ENCODE assay signal across 23 cellular contexts in genomic region chr2:236264256-236264655, GRCh38. TPM values are rescaled to one million over a fixed set of nuclear protein-coding genes. Genes with fewer than 3 reads are reported as not detected.
"Had no signal": no experiment of that assay in that cellular context is flagged by ENCODE, and none has a peak within 500 bp of the region (broad histone marks: within the 10 kb centered on the region; RNA-seq: fewer than 3 reads in every experiment).

A gene with protein sequence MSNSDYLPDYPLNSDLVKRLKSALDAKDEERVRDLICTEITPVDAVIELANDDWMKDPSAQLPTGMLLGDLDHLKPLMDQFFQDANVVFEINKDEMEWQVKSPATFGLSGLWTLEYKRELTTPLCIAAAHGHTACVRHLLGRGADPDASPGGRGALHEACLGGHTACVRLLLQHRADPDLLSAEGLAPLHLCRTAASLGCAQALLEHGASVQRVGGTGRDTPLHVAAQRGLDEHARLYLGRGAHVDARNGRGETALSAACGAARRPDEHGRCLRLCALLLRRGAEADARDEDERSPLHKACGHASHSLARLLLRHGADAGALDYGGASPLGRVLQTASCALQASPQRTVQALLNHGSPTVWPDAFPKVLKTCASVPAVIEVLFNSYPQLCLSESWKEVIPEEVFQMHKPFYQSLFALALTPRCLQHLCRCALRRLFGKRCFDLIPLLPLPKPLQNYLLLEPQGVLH (minus strand): TSS chr2:236264406. CDS start chr2:236264345, 61 bp downstream.

- DNase-seq: activated CD4-positive, alpha-beta T cell treated with anti-CD3 and anti-CD28 coated beads, Interleukin-2, amount 10 ng/mL, durations not matched to agents 7 days and 5 days; activated CD4-positive, CD25-positive, alpha-beta regulatory T cell; activated CD8-positive, alpha-beta memory T cell treated with anti-CD3 and anti-CD28 coated beads for 24 hours; activated naive CD4-positive, alpha-beta T cell treated with anti-CD3 and anti-CD28 coated beads, Interleukin-2, amount 10 ng/mL, durations not matched to agents 7 days and 5 days; adrenal gland; central memory CD4-positive, alpha-beta T cell; cortex of kidney; effector memory CD4-positive, alpha-beta T cell; hippocampal formation; natural killer cell; occipital lobe; stimulated activated CD4-positive, alpha-beta T cell treated with anti-CD3 and anti-CD28 coated beads, Interleukin-4, amount 100 ng/mL, for 4 hours; stimulated activated naive CD8-positive, alpha-beta T cell treated with anti-CD3 and anti-CD28 coated beads, Interleukin-15, amount 100 ng/mL, for 72 hours; T-helper 2 cell; testis; upper lobe of right lung had no signal

- H3K9me3 ChIP-seq: adrenal gland, gastroesophageal sphincter, testis, upper lobe of right lung had no signal

- H3K4me1 ChIP-seq: adrenal gland, testis, upper lobe of right lung had no signal

- H3K4me3 ChIP-seq: adrenal gland, gastroesophageal sphincter, lung, testis, upper lobe of right lung had no signal

- H3K36me3 ChIP-seq: adrenal gland, gastroesophageal sphincter, upper lobe of right lung had no signal

- H3K27ac ChIP-seq: adrenal gland, epithelial cell of prostate, gastroesophageal sphincter, testis, upper lobe of right lung had no signal

- H3K27me3 ChIP-seq: testis had no signal

- ATAC-seq: gastroesophageal sphincter; natural killer cell; stimulated activated naive CD8-positive, alpha-beta T cell treated with anti-CD3 and anti-CD28 coated beads, Interleukin-15, amount 100 ng/mL, for 72 hours; upper lobe of right lung had no signal

RNA-seq across cellular contexts. Expression of the gene that starts here (rescaled TPM):
- total RNA-seq: activated CD4-positive, alpha-beta T cell treated with anti-CD3 and anti-CD28 coated beads, Interleukin-2, amount 10 ng/mL, durations not matched to agents 7 days and 5 days; activated T-helper 2 cell treated with anti-CD3 and anti-CD28 coated beads, Interferon-gamma antibody, Interleukin-2, Interleukin-4, amounts not matched to agents 10 μg/mL and 5 μg/mL and 100 μg/mL, durations not matched to agents 14 hours and 24 hours and 36 hours; adrenal gland; gastroesophageal sphincter; kidney epithelial cell; lung; mononuclear cell; natural killer cell; pulmonary artery endothelial cell; upper lobe of right lung had no signal
- polyA plus RNA-seq: adrenal gland, lung had no signal
